ENCODE assay signal across 28 cellular contexts in the genomic region with DNA sequence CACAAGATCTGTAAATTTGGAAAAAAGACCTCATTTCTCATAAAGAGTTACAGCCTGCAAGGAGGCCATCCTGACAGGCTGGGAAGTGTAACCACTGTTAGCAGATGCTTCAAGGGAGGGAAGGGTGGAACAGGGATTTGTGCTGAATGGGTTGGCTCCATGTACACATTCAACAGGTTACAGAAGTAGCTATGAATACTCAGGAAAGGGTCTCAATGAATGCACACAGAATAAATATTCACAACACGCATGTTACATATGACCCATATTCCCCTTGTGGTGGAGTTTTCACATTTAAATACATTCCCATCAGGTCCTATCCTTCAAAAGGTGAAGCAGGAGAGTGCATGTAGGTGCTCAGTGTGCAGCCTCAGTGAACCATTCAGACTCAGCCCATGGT.
"Had no signal": no experiment of that assay in that cellular context is flagged by ENCODE, and none has a peak within 500 bp of the region (broad histone marks: within the 10 kb centered on the region; RNA-seq: fewer than 3 reads in every experiment).

No MANE protein-coding gene starts in this region.

- H3K4me3 ChIP-seq: ascending aorta, esophagus squamous epithelium, gastroesophageal sphincter had no signal

- H3K4me1 ChIP-seq: ascending aorta, esophagus squamous epithelium, gastroesophageal sphincter had no signal

- H3K36me3 ChIP-seq: ascending aorta, brain microvascular endothelial cell, esophagus squamous epithelium, gastroesophageal sphincter, WERI-Rb-1 had no signal

- H3K9me3 ChIP-seq: ascending aorta, esophagus squamous epithelium, gastroesophageal sphincter had no signal

- H3K27ac Mint-ChIP-seq: activated B cell treated with CpG ODN at 0.5 μM for 24 hours; activated CD8-positive, alpha-beta T cell treated with anti-CD3 and anti-CD28 coated beads for 36 hours; activated naive CD4-positive, alpha-beta T cell treated with anti-CD3 and anti-CD28 coated beads, Interleukin-2, amount 10 ng/mL, durations not matched to agents 7 days and 5 days; activated naive CD4-positive, alpha-beta T cell treated with anti-CD3 and anti-CD28 coated beads, Interleukin-2, amount 50 U/mL, for 72 hours; activated naive CD8-positive, alpha-beta T cell treated with anti-CD3 and anti-CD28 coated beads, Interleukin-2, amount 10 ng/mL, durations not matched to agents 7 days and 5 days; effector memory CD8-positive, alpha-beta T cell; T-helper 17 cell; T-helper 2 cell treated with Interferon-gamma antibody and Interleukin-4, amounts not matched to agents 5 μg/mL and 100 μg/mL, for 36 hours had no signal

- H3K27me3 Mint-ChIP-seq: activated B cell treated with CpG ODN at 0.5 μM for 24 hours; activated CD8-positive, alpha-beta T cell treated with anti-CD3 and anti-CD28 coated beads for 36 hours; activated naive CD4-positive, alpha-beta T cell treated with anti-CD3 and anti-CD28 coated beads, Interleukin-2, amount 10 ng/mL, durations not matched to agents 7 days and 5 days; activated naive CD8-positive, alpha-beta T cell treated with anti-CD3 and anti-CD28 coated beads, Interleukin-2, amount 10 ng/mL, durations not matched to agents 7 days and 5 days; effector memory CD8-positive, alpha-beta T cell; T-helper 17 cell had no signal

- H3K36me3 Mint-ChIP-seq: activated naive CD4-positive, alpha-beta T cell treated with anti-CD3 and anti-CD28 coated beads, Interleukin-2, amount 10 ng/mL, durations not matched to agents 7 days and 5 days; activated naive CD4-positive, alpha-beta T cell treated with anti-CD3 and anti-CD28 coated beads, Interleukin-2, amount 50 U/mL, for 72 hours; activated naive CD8-positive, alpha-beta T cell treated with anti-CD3 and anti-CD28 coated beads, Interleukin-2, amount 10 ng/mL, durations not matched to agents 7 days and 5 days had no signal

- ATAC-seq: activated CD4-positive, CD25-positive, alpha-beta regulatory T cell treated with anti-CD3 and anti-CD28 coated beads, Interleukin-2, amount 50 U/mL, for 24 hours; activated CD8-positive, alpha-beta T cell treated with anti-CD3 and anti-CD28 coated beads for 36 hours; activated naive CD4-positive, alpha-beta T cell treated with anti-CD3 and anti-CD28 coated beads, Interleukin-2, amount 50 U/mL, for 72 hours; effector memory CD8-positive, alpha-beta T cell; gastroesophageal sphincter; T-helper 17 cell had no signal

- H3K27ac ChIP-seq: ascending aorta, brain microvascular endothelial cell, esophagus squamous epithelium, gastroesophageal sphincter, WERI-Rb-1 had no signal

- H3K4me3 Mint-ChIP-seq: activated B cell treated with CpG ODN at 0.5 μM for 24 hours; activated CD8-positive, alpha-beta T cell treated with anti-CD3 and anti-CD28 coated beads for 36 hours; activated naive CD4-positive, alpha-beta T cell treated with anti-CD3 and anti-CD28 coated beads, Interleukin-2, amount 10 ng/mL, durations not matched to agents 7 days and 5 days; activated naive CD8-positive, alpha-beta T cell treated with anti-CD3 and anti-CD28 coated beads, Interleukin-2, amount 10 ng/mL, durations not matched to agents 7 days and 5 days; effector memory CD8-positive, alpha-beta T cell; T-helper 17 cell; T-helper 2 cell treated with Interferon-gamma antibody and Interleukin-4, amounts not matched to agents 5 μg/mL and 100 μg/mL, for 36 hours had no signal

- DNase-seq: activated B cell treated with CpG ODN at 0.5 μM for 24 hours; activated CD4-positive, alpha-beta T cell treated with anti-CD3 and anti-CD28 coated beads for 48 hours; activated CD4-positive, alpha-beta T cell treated with anti-CD3 and anti-CD28 coated beads, Interleukin-2, amount 50 U/mL, for 1 hour; activated CD4-positive, alpha-beta T cell treated with anti-CD3 and anti-CD28 coated beads, Interleukin-2, amount 50 U/mL, for 48 hours; activated CD8-positive, alpha-beta memory T cell treated with anti-CD3 and anti-CD28 coated beads for 24 hours; activated CD8-positive, alpha-beta T cell treated with anti-CD3 and anti-CD28 coated beads for 36 hours; activated gamma-delta T cell; activated naive CD4-positive, alpha-beta T cell; activated naive CD4-positive, alpha-beta T cell treated with anti-CD3 and anti-CD28 coated beads, Interleukin-2, amount 10 ng/mL, durations not matched to agents 7 days and 5 days; activated naive CD8-positive, alpha-beta T cell treated with anti-CD3 and anti-CD28 coated beads, Interleukin-2, amount 10 ng/mL, durations not matched to agents 7 days and 5 days; activated T-cell treated with anti-CD3 and anti-CD28 coated beads, Interleukin-2, amount 50 U/mL, for 1 hour; activated T-cell treated with anti-CD3 and anti-CD28 coated beads, Interleukin-2, amount 50 U/mL, for 48 hours; brain microvascular endothelial cell; caudate nucleus; cortex of kidney; dermis blood vessel endothelial cell; effector CD4-positive, alpha-beta T cell; effector memory CD8-positive, alpha-beta T cell; esophagus squamous epithelium; foreskin melanocyte; T-helper 1 cell; T-helper 17 cell; WERI-Rb-1 had no signal

- H3K4me1 Mint-ChIP-seq: activated B cell treated with CpG ODN at 0.5 μM for 24 hours; activated naive CD4-positive, alpha-beta T cell treated with anti-CD3 and anti-CD28 coated beads, Interleukin-2, amount 10 ng/mL, durations not matched to agents 7 days and 5 days; activated naive CD8-positive, alpha-beta T cell treated with anti-CD3 and anti-CD28 coated beads, Interleukin-2, amount 10 ng/mL, durations not matched to agents 7 days and 5 days; T-helper 17 cell had no signal

- H3K27me3 ChIP-seq: ascending aorta, brain microvascular endothelial cell, gastroesophageal sphincter had no signal

- H3K9me3 Mint-ChIP-seq: activated B cell treated with CpG ODN at 0.5 μM for 24 hours had no signal
